19 cellular contexts compared by ENCODE assay signal in genomic region chr7:54799792-54800191, GRCh38.
DNase-seq lines count a peak whose midpoint lies in the region; ATAC-seq and TF ChIP-seq lines count a peak whose summit lies in the region.
"Had no signal": no experiment of that assay in that cellular context is flagged by ENCODE, and none has a peak within 500 bp of the region (broad histone marks: within the 10 kb centered on the region; RNA-seq: fewer than 3 reads in every experiment).

No MANE protein-coding gene starts in this region.

- H3K4me3 Mint-ChIP-seq in nephron = peak overlapping the region in 1 of 3 experiments; percentile 48
- H3K4me3 Mint-ChIP-seq: CD4-positive, alpha-beta memory T cell; GM23338 had no signal

- no peaks in the 10 kb centered on the region for H3K9me3 Mint-ChIP-seq in nephron
- H3K9me3 Mint-ChIP-seq: CD4-positive, alpha-beta memory T cell; GM23338 had no signal

- H3K4me1 Mint-ChIP-seq in nephron = peaks cover 40% of the 10 kb centered on the region

- no peak for ATAC-seq in GM18517 (IDR thresholded peaks at IDR 0.05; ENCODE audit: unreplicated experiment)
- ATAC-seq: GM23338 had no signal

- peaks cover 6% of the 10 kb centered on the region for H3K27me3 Mint-ChIP-seq in nephron (ENCODE audit: low read depth)

- H3K27ac Mint-ChIP-seq in nephron = peak overlapping the region; percentile 20 to 65 (median 63)
- H3K27ac Mint-ChIP-seq: CD4-positive, alpha-beta memory T cell; GM23338 had no signal

- no peak for TF ChIP-seq CTCF in nephron (IDR thresholded peaks at IDR 0.05; ENCODE audit: unreplicated experiment in 3 of 3)

- no peaks in the 10 kb centered on the region for H3K36me3 Mint-ChIP-seq in nephron (ENCODE audit: low read depth)

- peak; percentile 20 for DNase-seq in EL
- peak; percentile 88 for DNase-seq in NCI-H226
- peak; percentile 29 for DNase-seq in left kidney (ENCODE audit: low read depth, low spot score)
- DNase-seq in iPS-NIHi7 (ENCODE audit: extremely low spot score) = no peak
- DNase-seq in cerebellar nuclear complex (lab: John Stamatoyannopoulos, UW) = no peak
- DNase-seq: CD4-positive, alpha-beta memory T cell; DND-41; NCI-H1105 treated with DMSO at 0.1 percent for 48 hours; NCI-H1694; NCI-H2081 treated with DMSO at 0.1 percent for 48 hours; NCI-H2171 treated with DMSO at 0.1 percent for 48 hours; NCI-H446; NCI-H526; RPMI8226; SIG-M5; SK-N-SH had no signal

Comparison
In these comparisons a context has a peak if more than half of its experiments do, and no peak if none do; other contexts are left out.
1. DNase-seq: peak in EL (single experiment), NCI-H226 (single experiment) and left kidney (single experiment); none in iPS-NIHi7 (single experiment) and cerebellar nuclear complex (0 of 2).